ENCODE assay signal across 36 cellular contexts in the genomic region with DNA sequence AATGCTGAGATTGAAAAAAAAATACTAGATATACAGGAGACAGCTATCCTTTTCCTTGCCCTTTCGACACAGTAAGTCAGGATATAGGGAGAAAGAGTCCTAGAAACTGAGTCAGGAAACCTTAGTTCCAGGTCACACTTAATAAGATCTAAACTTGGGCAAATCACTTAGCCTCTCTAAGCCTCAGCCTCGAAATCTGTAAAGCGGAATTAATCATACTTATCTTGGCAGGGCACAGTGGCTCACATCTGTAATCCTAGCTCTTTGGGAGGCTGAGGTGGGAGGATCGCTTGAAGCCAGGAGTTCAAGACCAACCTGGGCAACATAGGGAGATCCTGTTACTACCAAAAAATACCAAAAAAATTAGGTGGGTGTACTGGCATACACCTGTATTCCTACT. TPM values are rescaled to one million over a fixed set of nuclear protein-coding genes. Genes with fewer than 3 reads are reported as not detected.
DNase-seq lines count a peak whose midpoint lies in the region; ATAC-seq, FAIRE-seq and TF ChIP-seq lines count a peak whose summit lies in the region.
"Had no signal": no experiment of that assay in that cellular context is flagged by ENCODE, and none has a peak within 500 bp of the region (broad histone marks: within the 10 kb centered on the region; RNA-seq: fewer than 3 reads in every experiment).

No MANE protein-coding gene starts in this region.

- intact Hi-C loops in K562 (cut with micrococcal nuclease): no loop called here

- POLR2A ChIA-PET in K562 (lab: Yijun Ruan, JAX): interaction anchor here (0.6 to 1.6 kb wide), 4 partner anchors 9 to 229 kb away, joined by 3 to 4 read pairs (median 3); no protein-coding TSS in a partner anchor

- H4K20me1 ChIP-seq in K562 (replicated peaks; ENCODE audit: control insufficient read depth, insufficient read depth, low read length) (no peaks in the 10 kb centered on the region), hepatocyte (ENCODE audit: insufficient read depth, poor library complexity, severe bottlenecking) (no peaks in the 10 kb centered on the region)
- H4K20me1 ChIP-seq: BLaER1; BLaER1 treated with 17β-estradiol and CSF1 and Interleukin-3, amounts not matched to agents 10 nM and 100 nM had no signal

- H2AFZ ChIP-seq in K562 (ENCODE audit: low read depth, low read length): no peak overlapping the region
- no peak overlapping the region for H2AFZ ChIP-seq in hepatocyte

- H3K27me3 ChIP-seq in K562 (ENCODE audit: control insufficient read depth in 2 of 2, insufficient read depth in 2 of 2, low read length in 2 of 2) (peaks cover 10 to 45% of the 10 kb centered on the region in 2 experiments; a peak in 4 of 5 replicates), hepatocyte (no peaks in the 10 kb centered on the region)
- H3K27me3 ChIP-seq: BE2C; BLaER1; BLaER1 treated with 17β-estradiol and CSF1 and Interleukin-3, amounts not matched to agents 10 nM and 100 nM had no signal

- TF ChIP-seq EP300 in K562 (IDR thresholded peaks at IDR 0.05; ENCODE audit: low read length): no peak

- CTCF ChIA-PET in K562 (lab: Yijun Ruan, JAX; ENCODE audit: low intra/inter-chr PET ratio): interaction anchor here (0.6 kb wide), 1 partner anchor 43 kb away, joined by 3 read pairs; no protein-coding TSS in a partner anchor

- no peaks in the 10 kb centered on the region for H3K9me2 ChIP-seq in hepatocyte (replicated peaks; ENCODE audit: insufficient read depth)

- no peak for TF ChIP-seq RAD21 in K562 (CRISPR knock-in tag; conservative IDR thresholded peaks at IDR 0.05 in 1 of 2, IDR thresholded peaks at IDR 0.05 in 1 of 2)

- no peaks in the 10 kb centered on the region for H3K4me1 Mint-ChIP-seq in progenitor cell of endocrine pancreas (ENCODE audit: low read depth)

- H3K4me3 ChIP-seq in K562 (no peak overlapping the region), hepatocyte (no peak overlapping the region)
- H3K4me3 ChIP-seq: A549; BLaER1; BLaER1 treated with 17β-estradiol and CSF1 and Interleukin-3, amounts not matched to agents 10 nM and 100 nM had no signal

- no peak for FAIRE-seq in K562 (lab: Jason Lieb, UNC)
- FAIRE-seq: A204.1, A549, D721Med had no signal

- H3K27ac Mint-ChIP-seq in progenitor cell of endocrine pancreas: peak overlapping the region; percentile 10
- H3K27ac Mint-ChIP-seq: B cell; CD4-positive, alpha-beta memory T cell; CD4-positive, alpha-beta T cell; CD4-positive, CD25-positive, alpha-beta regulatory T cell; CD8-positive, alpha-beta memory T cell; CD8-positive, alpha-beta T cell had no signal

- no peak overlapping the region for H3K27ac ChIP-seq in K562 (ENCODE audit: extremely low read depth, low read depth, low read length)
- H3K27ac ChIP-seq in hepatocyte: no peak overlapping the region
- H3K27ac ChIP-seq: 22Rv1; A549; BLaER1; BLaER1 treated with 17β-estradiol and CSF1 and Interleukin-3, amounts not matched to agents 10 nM and 100 nM; C4-2B had no signal

- TF ChIP-seq CTCF in K562 (IDR thresholded peaks at IDR 0.05 in 2 of 3, conservative IDR thresholded peaks at IDR 0.05 in 1 of 3; ENCODE audit: insufficient read depth in 2 of 3, low read depth in 1 of 3, low read length in 3 of 3) (no peak), progenitor cell of endocrine pancreas (IDR thresholded peaks at IDR 0.05; ENCODE audit: unreplicated experiment) (no peak), hepatocyte (IDR thresholded peaks at IDR 0.05; ENCODE audit: poor library complexity) (no peak)

- H3K27me3 Mint-ChIP-seq in progenitor cell of endocrine pancreas: no peaks in the 10 kb centered on the region

- no peak overlapping the region for H3K4me2 ChIP-seq in K562 (ENCODE audit: insufficient read depth, low read length)
- H3K4me2 ChIP-seq in hepatocyte: no peak overlapping the region
- H3K4me2 ChIP-seq: A549; BLaER1; BLaER1 treated with 17β-estradiol and CSF1 and Interleukin-3, amounts not matched to agents 10 nM and 100 nM had no signal

- no peaks in the 10 kb centered on the region for H3K79me2 ChIP-seq in K562 (ENCODE audit: control insufficient read depth, insufficient read depth, low read length)
- no peaks in the 10 kb centered on the region for H3K79me2 ChIP-seq in hepatocyte

- no peak for ATAC-seq in K562
- ATAC-seq: CD8-positive, alpha-beta T cell had no signal

- in situ Hi-C loops in K562 (cut with MboI): loop anchor here (5.0 to 10.0 kb wide), 2 partner anchors 202 to 206 kb away; a partner anchor contains a TSS

- 15% methylated on average over 4 of the region's 4 CpGs for WGBS in K562 (ENCODE audit: insufficient coverage, low coverage, missing lambda C conversion rate)
- WGBS in hepatocyte (ENCODE audit: low lambda C conversion rate, missing lambda C conversion rate): 90% methylated on average over 4 of the region's 4 CpGs

- H3K36me3 Mint-ChIP-seq in progenitor cell of endocrine pancreas (ENCODE audit: insufficient read depth): no peaks in the 10 kb centered on the region
- H3K36me3 Mint-ChIP-seq: CD14-positive monocyte; CD4-positive, alpha-beta memory T cell; CD4-positive, CD25-positive, alpha-beta regulatory T cell; CD8-positive, alpha-beta T cell had no signal

- no peaks in the 10 kb centered on the region for H3K9me3 Mint-ChIP-seq in progenitor cell of endocrine pancreas (ENCODE audit: low read depth)
- H3K9me3 Mint-ChIP-seq: CD4-positive, alpha-beta memory T cell; CD4-positive, alpha-beta T cell; CD4-positive, CD25-positive, alpha-beta regulatory T cell; CD8-positive, alpha-beta memory T cell; CD8-positive, alpha-beta T cell had no signal

- H3K36me3 ChIP-seq in K562 (ENCODE audit: control insufficient read depth, insufficient read depth, low read length) (no peaks in the 10 kb centered on the region), hepatocyte (replicated peaks; ENCODE audit: insufficient read depth, low read depth) (no peaks in the 10 kb centered on the region)
- H3K36me3 ChIP-seq: BE2C; BLaER1; BLaER1 treated with 17β-estradiol and CSF1 and Interleukin-3, amounts not matched to agents 10 nM and 100 nM had no signal

- H3K9ac ChIP-seq in K562 (ENCODE audit: insufficient read depth in 1 of 2, low read depth in 2 of 2, low read length in 2 of 2): no peak overlapping the region
- H3K9ac ChIP-seq: BLaER1; BLaER1 treated with 17β-estradiol and CSF1 and Interleukin-3, amounts not matched to agents 10 nM and 100 nM had no signal

- H3K9me3 ChIP-seq in K562 (replicated peaks; ENCODE audit: control insufficient read depth, insufficient read depth, low read depth, low read length) (no peaks in the 10 kb centered on the region), hepatocyte (ENCODE audit: low read depth) (no peaks in the 10 kb centered on the region)
- H3K9me3 ChIP-seq: A549; BE2C; BLaER1; BLaER1 treated with 17β-estradiol and CSF1 and Interleukin-3, amounts not matched to agents 10 nM and 100 nM; Caco-2 had no signal

- H3K4me3 Mint-ChIP-seq in progenitor cell of endocrine pancreas (ENCODE audit: low read depth): no peak overlapping the region
- H3K4me3 Mint-ChIP-seq: B cell; CD14-positive monocyte; CD4-positive, alpha-beta memory T cell; CD4-positive, alpha-beta T cell; CD4-positive, CD25-positive, alpha-beta regulatory T cell; CD8-positive, alpha-beta memory T cell; CD8-positive, alpha-beta T cell had no signal

- no peaks in the 10 kb centered on the region for H3K9me1 ChIP-seq in K562 (ENCODE audit: control insufficient read depth, insufficient read depth, low read length)

- no TSS peak for BruUV-seq in K562 (replicated peaks; lab: Mats Ljungman, UMichigan)

- no peak for TF ChIP-seq POLR2A in K562 (conservative IDR thresholded peaks at IDR 0.05)

- peaks cover 0 to 6% of the 10 kb centered on the region in 2 experiments; a peak in 1 of 5 replicates for H3K4me1 ChIP-seq in K562 (replicated peaks in 1 of 2; ENCODE audit: control insufficient read depth in 2 of 2, insufficient read depth in 2 of 2, low read length in 2 of 2)
- no peaks in the 10 kb centered on the region for H3K4me1 ChIP-seq in hepatocyte (ENCODE audit: insufficient read depth)
- H3K4me1 ChIP-seq: A549; BE2C; BLaER1; BLaER1 treated with 17β-estradiol and CSF1 and Interleukin-3, amounts not matched to agents 10 nM and 100 nM; Caco-2 had no signal

- DNase-seq in NCI-H82 (lab: John Stamatoyannopoulos, UW) (peak; percentile 42), NCI-H82 treated with DMSO at 0.1 percent for 48 hours (lab: John Stamatoyannopoulos, UW; ENCODE audit: unreplicated experiment) (no peak), K562 (ENCODE audit: extremely low read depth in 1 of 4, low spot score in 3 of 4) (no peak), progenitor cell of endocrine pancreas (ENCODE audit: low spot score, unreplicated experiment) (no peak), retina (no peak), hepatocyte (ENCODE audit: low spot score) (no peak)
- DNase-seq: 8988T; ACHN; AML-193; BE2C; C1 segment of cervical spinal cord; Caco-2; Calu3; CD4-positive, alpha-beta memory T cell; CD4-positive, alpha-beta T cell; CD4-positive, CD25-positive, alpha-beta regulatory T cell; CD8-positive, alpha-beta memory T cell; CD8-positive, alpha-beta T cell; COR-L47; DMS 273 treated with DMSO at 0.1 percent for 48 hours; DMS153; DMS53; DMS79; DMS79 treated with DMSO at 0.1 percent for 48 hours; DND-41; EL had no signal

TF ChIP-seq in K562, 482 proteins besides CTCF, POLR2A, EP300 and RAD21 (continues in another document):
- TF ChIP-seq SMAD1 (IDR thresholded peaks at IDR 0.05; ENCODE audit: low read depth, low read length, partially characterized antibody): no peak
- TF ChIP-seq CBFA2T3 (IDR thresholded peaks at IDR 0.05): peak; percentile 27; the same call in 1 of the 2 replicates
- peak; percentile 62 for TF ChIP-seq MEIS2 (IDR thresholded peaks at IDR 0.05; ENCODE audit: partially characterized antibody)

RNA-seq across cellular contexts. Expression of a gene that starts 4.6 kb away (rescaled TPM):
- total RNA-seq in K562 (2011; cell fraction: chromatin; rRNA removed; ENCODE audit: low replicate concordance): 0.12 and 0.33 TPM in 2 replicates
- under 0.01 and 0.13 TPM in 2 replicates for total RNA-seq in K562 (2011; cell fraction: nucleolus; rRNA removed)
- total RNA-seq in K562 (2011; cell fraction: nucleoplasm; rRNA removed): 0.15 TPM in 2 replicates
- total RNA-seq in K562 (2014; rRNA removed): not detected in 2 replicates
- total RNA-seq in K562 (2014; rRNA removed; fragmentation: Illumina TruSeq; extraction: Trizol): 0.04 and 0.16 TPM in 2 replicates
- 0.04 and 0.07 TPM in 2 replicates for total RNA-seq in K562 (2015; rRNA removed; fragmentation: Illumina TruSeq; extraction: Trizol)
- total RNA-seq in K562 (2021): 0.25 TPM in 1 of 2 replicates, not detected in the other
- 0.04 TPM in 1 of 2 replicates, not detected in the other for polyA plus RNA-seq in K562 (2011; rRNA removed)
- polyA plus RNA-seq in K562 (2011; cell fraction: cytosol; rRNA removed): under 0.01 TPM in 1 of 2 replicates, not detected in the other
- polyA plus RNA-seq in K562 (2011; cell fraction: nucleus; rRNA removed): 0.06 TPM in 2 replicates
- polyA plus RNA-seq in K562 (2012): 0.04 and 0.39 TPM in 2 replicates
- not detected in 2 replicates for polyA plus RNA-seq in K562 (2014; fragmentation: Illumina TruSeq; extraction: Trizol)
- polyA plus RNA-seq in K562 (2014; fragmentation: Nextera tagmentation; extraction: Ambion mirVana): under 1 TPM; 0.01 TPM
- 0.41 TPM in 1 of 2 replicates, not detected in the other for polyA plus RNA-seq in K562 (2014; rRNA removed)
- not detected in 2 replicates for polyA minus RNA-seq in K562 (2011; rRNA and poly(A)+ RNA removed)
- not detected in 2 replicates for polyA minus RNA-seq in K562 (2011; cell fraction: cytosol; rRNA and poly(A)+ RNA removed)
- not detected in 2 replicates for polyA minus RNA-seq in K562 (2011; cell fraction: nucleus; rRNA and poly(A)+ RNA removed)
- total RNA-seq in progenitor cell of endocrine pancreas: 5.1 and 7.4 TPM in 2 replicates
- 0.40 and 0.67 TPM in 2 replicates for total RNA-seq in hepatocyte
- polyA plus RNA-seq in hepatocyte: 0.44 and 1.7 TPM in 2 replicates
- total RNA-seq: A172 had no signal
